In genomic region chrX:40103565-40104323, GRCh38 we compare ENCODE assay signal across 12 cellular contexts. TPM values are rescaled to one million over a fixed set of nuclear protein-coding genes. Genes with fewer than 3 reads are reported as not detected.
DNase-seq lines count a peak whose midpoint lies in the region; ATAC-seq and TF ChIP-seq lines count a peak whose summit lies in the region.
"Had no signal": no experiment of that assay in that cellular context is flagged by ENCODE, and none has a peak within 500 bp of the region (broad histone marks: within the 10 kb centered on the region; RNA-seq: fewer than 3 reads in every experiment).

No MANE protein-coding gene starts in this region.

- DNase-seq in SK-N-SH (no peak), Karpas-422 (no peak), T-helper 1 cell (no peak)
- no peak for DNase-seq in effector memory CD8-positive, alpha-beta T cell
- DNase-seq: effector CD4-positive, alpha-beta T cell; hippocampal formation; stimulated activated CD4-positive, alpha-beta T cell treated with anti-CD3 and anti-CD28 coated beads, Interleukin-4, amount 100 ng/mL, for 24 hours had no signal

- H3K4me1 Mint-ChIP-seq in effector memory CD8-positive, alpha-beta T cell (ENCODE audit: low read depth in 2 of 2) = peaks cover 6 to 10% of the 10 kb centered on the region in 2 donors

- peaks cover 43% of the 10 kb centered on the region; the same call in 1 of the 2 replicates for H3K27me3 ChIP-seq in SK-N-SH (ENCODE audit: insufficient read depth)
- no peaks in the 10 kb centered on the region for H3K27me3 ChIP-seq in Karpas-422 (ENCODE audit: low read length)
- no peaks in the 10 kb centered on the region for H3K27me3 ChIP-seq in rectal smooth muscle tissue (ENCODE audit: control insufficient read depth, insufficient read depth, low read length)

- H4K20me1 ChIP-seq in SK-N-SH (ENCODE audit: insufficient read depth) = no peaks in the 10 kb centered on the region
- no peaks in the 10 kb centered on the region for H4K20me1 ChIP-seq in Karpas-422 (ENCODE audit: insufficient read depth, low read depth, low read length)

- POLR2A ChIA-PET in SK-N-SH (lab: Yijun Ruan, JAX) = interaction anchor here (1.1 to 2.4 kb wide), 5 partner anchors 51 to 95 kb away, joined by 3 to 8 read pairs (median 4); no protein-coding TSS in a partner anchor

- CTCF ChIA-PET in SK-N-SH (lab: Yijun Ruan, JAX) = interaction anchor here (0.7 to 1.6 kb wide), 3 partner anchors 10 to 1445 kb away, joined by 3 to 5 read pairs (median 4); no protein-coding TSS in a partner anchor

- H3K36me3 Mint-ChIP-seq in effector memory CD8-positive, alpha-beta T cell (ENCODE audit: insufficient read depth) = peaks cover 3% of the 10 kb centered on the region

- no peak overlapping the region for H3K9ac ChIP-seq in SK-N-SH
- H3K9ac ChIP-seq in Karpas-422 (ENCODE audit: low read length) = peak overlapping the region; percentile 92; the same call in 1 of the 2 replicates
- H3K9ac ChIP-seq in rectal smooth muscle tissue (ENCODE audit: low read length) = no peak overlapping the region

- H3K36me3 ChIP-seq in SK-N-SH (replicated peaks in 1 of 2; ENCODE audit: control insufficient read depth in 1 of 2, insufficient read depth in 2 of 2, low read length in 1 of 2) (no peaks in the 10 kb centered on the region), Karpas-422 (ENCODE audit: insufficient read depth, low read length) (no peaks in the 10 kb centered on the region), rectal smooth muscle tissue (ENCODE audit: control insufficient read depth, insufficient read depth, low read length) (no peaks in the 10 kb centered on the region)
- H3K36me3 ChIP-seq: neutrophil had no signal

- H3K27ac Mint-ChIP-seq in effector memory CD8-positive, alpha-beta T cell = no peak overlapping the region

- H3K4me2 ChIP-seq in SK-N-SH = no peak overlapping the region
- peak overlapping the region; percentile 85 for H3K4me2 ChIP-seq in Karpas-422 (ENCODE audit: low read depth, low read length, poor library complexity, severe bottlenecking)

- WGBS in SK-N-SH (ENCODE audit: low lambda C conversion rate) = 58% methylated on average over 22 of the region's 22 CpGs

- no peaks in the 10 kb centered on the region for H3K27me3 Mint-ChIP-seq in effector memory CD8-positive, alpha-beta T cell

- no peak overlapping the region for H3K4me3 ChIP-seq in SK-N-SH (ENCODE audit: low read depth in 2 of 2, low read length in 1 of 2)
- no peak overlapping the region for H3K4me3 ChIP-seq in Karpas-422 (ENCODE audit: low read length)
- H3K4me3 ChIP-seq in rectal smooth muscle tissue (ENCODE audit: low read length) = peak overlapping the region; percentile 5

- peak overlapping the region; percentile 35 to 37 for H3K4me3 Mint-ChIP-seq in effector memory CD8-positive, alpha-beta T cell

- no peak for TF ChIP-seq EP300 in SK-N-SH (IDR thresholded peaks at IDR 0.05; ENCODE audit: borderline replicate concordance in 1 of 2, low read depth in 1 of 2, low read length in 1 of 2)

- ATAC-seq in SK-N-SH treated with all-trans-retinoic acid at 6 μM for 48 hours (no peak), GM18909 (IDR thresholded peaks at IDR 0.05; ENCODE audit: poor library complexity, unreplicated experiment) (no peak), GM18517 (IDR thresholded peaks at IDR 0.05; ENCODE audit: unreplicated experiment) (no peak)
- ATAC-seq in effector memory CD8-positive, alpha-beta T cell (replicated peaks) = no peak

- TF ChIP-seq CTCF in SK-N-SH (IDR thresholded peaks at IDR 0.05) = no peak

- H3K27ac ChIP-seq in SK-N-SH (ENCODE audit: low read depth in 2 of 2, low read length in 1 of 2) = peak overlapping the region in 1 of 2 experiments; percentile 14; a peak in 1 of 4 replicates
- H3K27ac ChIP-seq in Karpas-422 (ENCODE audit: low read length) = peak overlapping the region; percentile 91
- no peak overlapping the region for H3K27ac ChIP-seq in rectal smooth muscle tissue (ENCODE audit: low read depth, low read length)
- H3K27ac ChIP-seq: neutrophil had no signal

- H3K9me3 ChIP-seq in SK-N-SH (no peaks in the 10 kb centered on the region), Karpas-422 (ENCODE audit: low read length) (no peaks in the 10 kb centered on the region)
- H3K9me3 ChIP-seq: neutrophil had no signal

- H3F3A ChIP-seq in SK-N-SH (replicated peaks; ENCODE audit: insufficient read depth) = peaks cover 17% of the 10 kb centered on the region

- H2AFZ ChIP-seq in SK-N-SH (ENCODE audit: low read depth) (no peak overlapping the region), Karpas-422 (ENCODE audit: low read length) (no peak overlapping the region)

- peaks cover 7 to 43% of the 10 kb centered on the region in 2 experiments; a peak in 2 of 4 replicates for H3K4me1 ChIP-seq in SK-N-SH (ENCODE audit: control insufficient read depth in 1 of 2, insufficient read depth in 2 of 2, low read depth in 1 of 2, low read length in 1 of 2)
- peaks cover 66% of the 10 kb centered on the region for H3K4me1 ChIP-seq in Karpas-422 (ENCODE audit: low read length)
- peaks cover 10% of the 10 kb centered on the region for H3K4me1 ChIP-seq in rectal smooth muscle tissue (ENCODE audit: control insufficient read depth, insufficient read depth, low read length)

- H3K9me3 Mint-ChIP-seq in effector memory CD8-positive, alpha-beta T cell = no peaks in the 10 kb centered on the region

- H3K9me2 ChIP-seq in SK-N-SH (no peaks in the 10 kb centered on the region), Karpas-422 (replicated peaks; ENCODE audit: insufficient read depth, low read length) (no peaks in the 10 kb centered on the region)

- no peak for TF ChIP-seq RAD21 in SK-N-SH (IDR thresholded peaks at IDR 0.05; ENCODE audit: low read length)

- H3K79me2 ChIP-seq in SK-N-SH (ENCODE audit: insufficient read depth) (no peaks in the 10 kb centered on the region), Karpas-422 (ENCODE audit: low read length) (peaks cover 2% of the 10 kb centered on the region; the same call in 1 of the 2 replicates)

TF ChIP-seq in SK-N-SH, 30 proteins besides CTCF, POLR2A, EP300 and RAD21 (continues in another document):
- TF ChIP-seq MEF2A (IDR thresholded peaks at IDR 0.05; ENCODE audit: borderline replicate concordance, low read depth) (no peak), USF1 (IDR thresholded peaks at IDR 0.05; ENCODE audit: borderline replicate concordance, low read depth) (no peak), GATA2 (CRISPR knock-in tag; IDR thresholded peaks at IDR 0.05) (peak; percentile 27; the same call in 1 of the 2 replicates), IRF3 (IDR thresholded peaks at IDR 0.05; ENCODE audit: low read depth, low read length) (no peak), MXI1 (IDR thresholded peaks at IDR 0.05; ENCODE audit: low read depth, low read length) (no peak)

TF ChIP-seq in SK-N-SH treated with all-trans-retinoic acid at 6 μM for 48 hours, 23 proteins besides CTCF, POLR2A, EP300 and RAD21:
- no peak for TF ChIP-seq TSHZ2 (CRISPR knock-in tag; IDR thresholded peaks at IDR 0.05)
TF ChIP-seq in SK-N-SH treated with all-trans-retinoic acid at 6 μM for 48 hours: peak in this region for 0.

RNA-seq across cellular contexts. Expression of gene BCOR, which starts 6.0 kb away (rescaled TPM):
- polyA plus RNA-seq in SK-N-SH (2012; rRNA removed) = 6.9 and 8.8 TPM in 2 replicates
- polyA plus RNA-seq in SK-N-SH (2012; cell fraction: cytosol; rRNA removed) = 8.4 and 9.4 TPM in 2 replicates
- 19.4 and 21.9 TPM in 2 replicates for polyA plus RNA-seq in SK-N-SH (2012; cell fraction: nucleus; rRNA removed)
- 43.7 and 49.9 TPM in 2 replicates for total RNA-seq in Karpas-422 (2014; rRNA removed; shearing (Covaris generic); ENCODE audit: low replicate concordance)
